Comparison of ENCODE assay signal across 9 cellular contexts in the genomic region with DNA sequence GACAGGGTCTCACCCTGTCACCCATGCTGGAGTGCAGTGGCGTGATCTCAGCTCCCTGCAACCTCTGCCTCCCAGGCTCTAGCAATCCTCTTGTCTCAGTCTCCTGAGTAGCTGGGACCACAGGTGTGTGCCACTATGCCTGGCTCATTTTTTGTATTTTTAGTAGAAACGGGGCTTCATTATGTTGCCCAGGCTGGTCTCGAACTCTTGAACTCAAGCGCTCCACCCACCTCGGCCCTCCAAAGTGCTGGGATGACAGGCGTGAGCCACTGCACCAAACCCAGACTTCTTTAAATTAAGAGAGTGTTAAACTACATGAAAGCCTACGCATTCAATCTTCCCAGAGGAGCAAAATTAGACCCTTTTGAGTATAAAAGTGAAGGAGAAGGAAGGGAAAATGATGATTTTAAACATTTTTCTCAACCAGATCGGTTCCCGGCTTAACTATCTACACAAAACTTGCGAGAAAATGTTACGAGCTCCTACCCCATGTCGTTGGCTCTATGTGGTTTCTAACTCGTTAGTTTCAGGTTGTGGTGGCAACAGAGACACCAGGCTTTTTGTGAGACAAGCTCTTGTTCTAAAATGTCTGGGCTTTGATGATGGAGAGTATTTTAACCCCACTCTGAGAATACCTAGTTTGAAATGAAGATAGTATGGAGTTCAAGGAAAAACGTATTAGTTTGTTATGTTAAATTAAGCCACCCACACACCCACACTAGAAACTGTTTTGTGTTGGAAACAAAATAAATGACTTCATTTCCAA. TPM values are rescaled to one million over a fixed set of nuclear protein-coding genes. Genes with fewer than 3 reads are reported as not detected.
DNase-seq lines count a peak whose midpoint lies in the region; ATAC-seq and TF ChIP-seq lines count a peak whose summit lies in the region.
"Had no signal": no experiment of that assay in that cellular context is flagged by ENCODE, and none has a peak within 500 bp of the region (broad histone marks: within the 10 kb centered on the region; RNA-seq: fewer than 3 reads in every experiment).

No MANE protein-coding gene starts in this region.

- H3K9ac ChIP-seq in mesenchymal stem cell (ENCODE audit: low read length): no peak overlapping the region

- no peak for TF ChIP-seq CTCF in HL-60 (IDR thresholded peaks at IDR 0.05; ENCODE audit: insufficient read depth, low read length)
- no peak for TF ChIP-seq CTCF in endothelial cell (IDR thresholded peaks at IDR 0.05; ENCODE audit: unreplicated experiment)

- peak overlapping the region; percentile 71 for H3K27ac ChIP-seq in HL-60 (replicated peaks)
- no peak overlapping the region for H3K27ac ChIP-seq in mesenchymal stem cell (ENCODE audit: low read length, poor library complexity, severe bottlenecking)

- H2BK5ac ChIP-seq in mesenchymal stem cell (ENCODE audit: low read depth, low read length, poor library complexity, severe bottlenecking): no peak overlapping the region

- no peaks in the 10 kb centered on the region for H3K27me3 Mint-ChIP-seq in endothelial cell (ENCODE audit: unreplicated experiment)

- H3K9me3 ChIP-seq in mesenchymal stem cell (ENCODE audit: control insufficient read depth, low read length): no peaks in the 10 kb centered on the region

- peaks cover 19% of the 10 kb centered on the region for H3K4me1 Mint-ChIP-seq in endothelial cell (ENCODE audit: unreplicated experiment)
- H3K4me1 Mint-ChIP-seq in stimulated activated effector memory CD8-positive, alpha-beta T cell treated with anti-CD3 and anti-CD28 coated beads, Interleukin-12 subunit alpha, Interleukin-12 subunit beta, amount 100 ng/mL, for 72 hours: peaks cover 80% of the 10 kb centered on the region

- H3K4me3 ChIP-seq in HL-60 (replicated peaks; ENCODE audit: insufficient read depth, low read length): no peak overlapping the region
- no peak overlapping the region for H3K4me3 ChIP-seq in mesenchymal stem cell (ENCODE audit: insufficient read depth in 1 of 2, low read depth in 1 of 2, low read length in 2 of 2)

- H3K9me3 Mint-ChIP-seq in endothelial cell (ENCODE audit: unreplicated experiment): no peaks in the 10 kb centered on the region
- H3K9me3 Mint-ChIP-seq in stimulated activated effector memory CD8-positive, alpha-beta T cell treated with anti-CD3 and anti-CD28 coated beads, Interleukin-12 subunit alpha, Interleukin-12 subunit beta, amount 100 ng/mL, for 72 hours: no peaks in the 10 kb centered on the region
- H3K9me3 Mint-ChIP-seq: nephron had no signal

- no peak overlapping the region for H2AK5ac ChIP-seq in mesenchymal stem cell (ENCODE audit: low read length, severe bottlenecking)

- no peaks in the 10 kb centered on the region for H3K36me3 Mint-ChIP-seq in endothelial cell (ENCODE audit: low read depth, unreplicated experiment)
- peaks cover 49% of the 10 kb centered on the region for H3K36me3 Mint-ChIP-seq in stimulated activated effector memory CD8-positive, alpha-beta T cell treated with anti-CD3 and anti-CD28 coated beads, Interleukin-12 subunit alpha, Interleukin-12 subunit beta, amount 100 ng/mL, for 72 hours

- H3K4me3 Mint-ChIP-seq in endothelial cell (ENCODE audit: unreplicated experiment): no peak overlapping the region
- H3K4me3 Mint-ChIP-seq in stimulated activated effector memory CD8-positive, alpha-beta T cell treated with anti-CD3 and anti-CD28 coated beads, Interleukin-12 subunit alpha, Interleukin-12 subunit beta, amount 100 ng/mL, for 72 hours: peak overlapping the region; percentile 81
- H3K4me3 Mint-ChIP-seq: nephron had no signal

- no peak overlapping the region for H2AFZ ChIP-seq in mesenchymal stem cell (ENCODE audit: low read depth, low read length)

- no peak overlapping the region for H4K8ac ChIP-seq in mesenchymal stem cell (ENCODE audit: low read length)

- H4K91ac ChIP-seq in mesenchymal stem cell (ENCODE audit: low read length): no peak overlapping the region

- ATAC-seq in stimulated activated effector memory CD8-positive, alpha-beta T cell treated with anti-CD3 and anti-CD28 coated beads, Interleukin-12 subunit alpha, Interleukin-12 subunit beta, amount 100 ng/mL, for 72 hours: peak; percentile 73

- no peak overlapping the region for H3K4ac ChIP-seq in mesenchymal stem cell (ENCODE audit: low read depth in 1 of 2, low read length in 2 of 2)

- H2BK15ac ChIP-seq in mesenchymal stem cell (ENCODE audit: low read depth, poor library complexity, severe bottlenecking): no peak overlapping the region

- DNase-seq in HL-60 (ENCODE audit: low read depth in 1 of 2, low spot score in 1 of 2): no peak
- DNase-seq in activated CD4-positive, alpha-beta T cell treated with anti-CD3 and anti-CD28 coated beads, Interleukin-2, amount 50 U/mL, for 48 hours: peak; percentile 34 to 48
- no peak for DNase-seq in endothelial cell (ENCODE audit: low spot score)
- peak in 1 of 2 donors; percentile 74 for DNase-seq in stimulated activated effector memory CD8-positive, alpha-beta T cell treated with anti-CD3 and anti-CD28 coated beads, Interleukin-12 subunit alpha, Interleukin-12 subunit beta, amount 100 ng/mL, for 72 hours (ENCODE audit: low spot score in 2 of 2)
- no peak for DNase-seq in iPS-NIHi7 (ENCODE audit: extremely low spot score)
- no peak for DNase-seq in DMS53 (lab: John Stamatoyannopoulos, UW)
- no peak for DNase-seq in midbrain (lab: John Stamatoyannopoulos, UW)
- no peak for DNase-seq in mesenchymal stem cell

- no peaks in the 10 kb centered on the region for H3K36me3 ChIP-seq in mesenchymal stem cell (ENCODE audit: control insufficient read depth in 1 of 2, insufficient read depth in 2 of 2, low read depth in 1 of 2, low read length in 2 of 2)

- no peak overlapping the region for H2BK120ac ChIP-seq in mesenchymal stem cell (ENCODE audit: low read depth, low read length)

- H3K27ac Mint-ChIP-seq in endothelial cell (ENCODE audit: unreplicated experiment): peak overlapping the region; percentile 12
- peak overlapping the region; percentile 98 for H3K27ac Mint-ChIP-seq in stimulated activated effector memory CD8-positive, alpha-beta T cell treated with anti-CD3 and anti-CD28 coated beads, Interleukin-12 subunit alpha, Interleukin-12 subunit beta, amount 100 ng/mL, for 72 hours

- H3K79me1 ChIP-seq in mesenchymal stem cell (replicated peaks; ENCODE audit: low read length, poor library complexity, severe bottlenecking): peaks cover 20% of the 10 kb centered on the region

- H3K14ac ChIP-seq in mesenchymal stem cell (ENCODE audit: low read length in 2 of 2): no peak overlapping the region

- no peak overlapping the region for H3K4me2 ChIP-seq in mesenchymal stem cell (ENCODE audit: low read length, poor library complexity, severe bottlenecking)

- H3K4me1 ChIP-seq in mesenchymal stem cell (ENCODE audit: control insufficient read depth, insufficient read depth, low read depth, low read length): peaks cover 2% of the 10 kb centered on the region

- no peak overlapping the region for H2BK12ac ChIP-seq in mesenchymal stem cell (ENCODE audit: low read length in 2 of 2)

- no peaks in the 10 kb centered on the region for H3K27me3 ChIP-seq in HL-60 (ENCODE audit: insufficient read depth, poor library complexity, severe bottlenecking)
- H3K27me3 ChIP-seq in mesenchymal stem cell (ENCODE audit: control insufficient read depth in 1 of 2, insufficient read depth in 1 of 2, low read length in 2 of 2): no peaks in the 10 kb centered on the region

- no peak overlapping the region for H3K23ac ChIP-seq in mesenchymal stem cell (ENCODE audit: low read length in 2 of 2)

- no peak overlapping the region for H3K18ac ChIP-seq in mesenchymal stem cell (ENCODE audit: low read depth in 1 of 2, low read length in 2 of 2)

- WGBS in mesenchymal stem cell: 96% methylated on average over 13 of the region's 14 CpGs

RNA-seq across cellular contexts. Expression of a gene that starts 26.3 kb away (rescaled TPM):
- 40.2 TPM for total RNA-seq in endothelial cell (ENCODE audit: unreplicated experiment)
- 12.3 TPM for polyA plus RNA-seq in mesenchymal stem cell (2013, experiment 1 of 2)
- 11.9 TPM for polyA plus RNA-seq in mesenchymal stem cell (2013, experiment 2 of 2)

RNA-seq across cellular contexts. Expression of a gene that starts 38.4 kb away (rescaled TPM):
- total RNA-seq in endothelial cell (ENCODE audit: unreplicated experiment): 67.2 TPM
- polyA plus RNA-seq in mesenchymal stem cell (2013, experiment 1 of 2): 4.0 TPM
- polyA plus RNA-seq in mesenchymal stem cell (2013, experiment 2 of 2): 3.2 TPM

RNA-seq across cellular contexts. Expression of a gene that starts 55.6 kb away (rescaled TPM):
- 7.2 TPM for total RNA-seq in endothelial cell (ENCODE audit: unreplicated experiment)
- polyA plus RNA-seq in mesenchymal stem cell (2013, experiment 1 of 2): 0.65 TPM
- polyA plus RNA-seq in mesenchymal stem cell (2013, experiment 2 of 2): 0.59 TPM

Comparison
In these comparisons a context has a peak if more than half of its experiments do, and no peak if none do; other contexts are left out.
1. DNase-seq: peak in activated CD4-positive, alpha-beta T cell treated with anti-CD3 and anti-CD28 coated beads, Interleukin-2, amount 50 U/mL, for 48 hours (2 of 2); none in HL-60 (0 of 2), endothelial cell (single experiment), iPS-NIHi7 (single experiment), DMS53 (single experiment), midbrain (single experiment) and mesenchymal stem cell (single experiment).